ENCODE assay signal across 8 cellular contexts in genomic region chr11:68038718-68039525, GRCh38. TPM values are rescaled to one million over a fixed set of nuclear protein-coding genes. Genes with fewer than 3 reads are reported as not detected.
DNase-seq lines count a peak whose midpoint lies in the region; TF ChIP-seq lines count a peak whose summit lies in the region.

TCIRG1 (plus strand) TSS chr11:68039025; CDS start chr11:68041272, 2,247 bp downstream.

- no peaks in the 10 kb centered on the region for H3K27me3 ChIP-seq in neural progenitor cell
- H3K27me3 ChIP-seq in thymus (ENCODE audit: control insufficient read depth, insufficient read depth) = no peaks in the 10 kb centered on the region

- CTCF ChIA-PET in HEK293T (lab: Yijun Ruan, JAX) = no interaction called here
- CTCF ChIA-PET in RWPE1 (lab: Yijun Ruan, JAX) = interaction anchor here (0.5 to 1.1 kb wide), 2 partner anchors 19 to 167 kb away, joined by 3 read pairs; no protein-coding TSS in a partner anchor

- H3K27ac ChIP-seq in RWPE1 (peak within 1 kb of the TSS; percentile 81), neural progenitor cell (no peak within 1 kb of the TSS), thymus (ENCODE audit: low read depth) (peak within 1 kb of the TSS; percentile 64)

- peak within 1 kb of the TSS; percentile 61 for H2AFZ ChIP-seq in neural progenitor cell (replicated peaks)

- DNase-seq in COLO829 (ENCODE audit: low spot score) (peak; percentile 91), HEK293T (ENCODE audit: extremely low spot score) (peak; percentile 82), RWPE1 (ENCODE audit: low spot score) (peak; percentile 81), activated gamma-delta T cell treated with Interleukin-2 at 50 U/mL for 16 hours (peak; percentile 40), foreskin melanocyte (peak; percentile 78), neural progenitor cell (ENCODE audit: low spot score) (peak; percentile 78), DMS 273 (lab: John Stamatoyannopoulos, UW; ENCODE audit: unreplicated experiment) (no peak)

- TF ChIP-seq CTCF in RWPE1 (conservative IDR thresholded peaks at IDR 0.05; ENCODE audit: low read depth) (no peak), neural progenitor cell (IDR thresholded peaks at IDR 0.05) (no peak)

- peaks cover under 1% of the 10 kb centered on the region for H3K36me3 Mint-ChIP-seq in neural progenitor cell

- H4K20me1 ChIP-seq in neural progenitor cell (ENCODE audit: low read depth) = no peaks in the 10 kb centered on the region

- POLR2A ChIA-PET in HEK293T (lab: Yijun Ruan, JAX) = interaction anchor here (0.9 to 5.9 kb wide), 2 partner anchors 8 to 42 kb away, joined by 3 to 43 read pairs; partner anchors contain the start of gene NDUFS8
- POLR2A ChIA-PET in RWPE1 (lab: Yijun Ruan, JAX; ENCODE audit: low non-redundant PET) = no interaction called here

- H3K4me3 ChIP-seq in neural progenitor cell (peak within 1 kb of the TSS; percentile 44), thymus (ENCODE audit: low read length) (peak within 1 kb of the TSS; percentile 68)

- peaks cover 16% of the 10 kb centered on the region for H3K4me1 ChIP-seq in neural progenitor cell
- H3K4me1 ChIP-seq in thymus (ENCODE audit: control insufficient read depth, insufficient read depth, low read length) = peaks cover 17% of the 10 kb centered on the region

- H3K36me3 ChIP-seq in neural progenitor cell (no peaks in the 10 kb centered on the region), thymus (ENCODE audit: control insufficient read depth, insufficient read depth) (peaks cover 38% of the 10 kb centered on the region)

- H3K9me3 ChIP-seq in neural progenitor cell (ENCODE audit: low read depth) (no peaks in the 10 kb centered on the region), thymus (ENCODE audit: control insufficient read depth) (no peaks in the 10 kb centered on the region)

- peaks cover 9% of the 10 kb centered on the region for H3K4me1 Mint-ChIP-seq in neural progenitor cell

- no peak within 1 kb of the TSS for H3K9ac ChIP-seq in neural progenitor cell

- no peaks in the 10 kb centered on the region for H3K79me2 ChIP-seq in neural progenitor cell (ENCODE audit: low read depth)

- peak within 1 kb of the TSS; percentile 74 for H3K4me2 ChIP-seq in neural progenitor cell

- peaks cover 30% of the 10 kb centered on the region for H3F3A ChIP-seq in neural progenitor cell (ENCODE audit: low read depth)

- 15% methylated on average over 51 of the region's 51 CpGs for WGBS in thymus

- H3K27me3 Mint-ChIP-seq in neural progenitor cell (ENCODE audit: insufficient read depth, low read depth) = peaks cover 6% of the 10 kb centered on the region

- no peaks in the 10 kb centered on the region for H3K9me3 Mint-ChIP-seq in neural progenitor cell

- peak within 1 kb of the TSS; percentile 90 for H3K27ac Mint-ChIP-seq in neural progenitor cell

- H3K4me3 Mint-ChIP-seq in neural progenitor cell = peak within 1 kb of the TSS; percentile 35

TF ChIP-seq in HEK293T, 16 proteins besides CTCF, POLR2A, EP300 and RAD21:
- no peak for TF ChIP-seq L3MBTL2 (conservative IDR thresholded peaks at IDR 0.05)
- 0 out of 2 replicates have a peak, but pooled peaks have one; percentile 5 for TF ChIP-seq HDGF (IDR thresholded peaks at IDR 0.05; ENCODE audit: borderline replicate concordance)
- TF ChIP-seq FOXM1 (IDR thresholded peaks at IDR 0.05; ENCODE audit: borderline replicate concordance) = no peak
- no peak for TF ChIP-seq SP1 (IDR thresholded peaks at IDR 0.05)
- no peak for TF ChIP-seq FOXK2 (IDR thresholded peaks at IDR 0.05)
- TF ChIP-seq ZNF384 (IDR thresholded peaks at IDR 0.05) = no peak

RNA-seq across cellular contexts. Expression of gene TCIRG1, which starts in this region (rescaled TPM):
- total RNA-seq in neural progenitor cell (ENCODE audit: low replicate concordance) = 10.7 and 19.4 TPM in 2 replicates
- polyA plus RNA-seq in thymus = 236 TPM
